ENCODE assay signal across 1 cellular context in genomic region chr16:29616127-29616526, GRCh38. TPM values are rescaled to one million over a fixed set of nuclear protein-coding genes. Genes with fewer than 3 reads are reported as not detected.
"Had no signal": no experiment of that assay in that cellular context is flagged by ENCODE, and none has a peak within 500 bp of the region (broad histone marks: within the 10 kb centered on the region; RNA-seq: fewer than 3 reads in every experiment).

No MANE protein-coding gene starts in this region.

RNA-seq across cellular contexts. Expression of gene SPN, which starts 46.9 kb away (rescaled TPM):
- total RNA-seq: pulmonary artery endothelial cell had no signal
